ENCODE assay signal across 19 cellular contexts in genomic region chr6:144918073-144918472, GRCh38.
DNase-seq lines count a peak whose midpoint lies in the region; ATAC-seq, FAIRE-seq and TF ChIP-seq lines count a peak whose summit lies in the region.
"Had no signal": no experiment of that assay in that cellular context is flagged by ENCODE, and none has a peak within 500 bp of the region (broad histone marks: within the 10 kb centered on the region; RNA-seq: fewer than 3 reads in every experiment).

No MANE protein-coding gene starts in this region.

- H2BK20ac ChIP-seq in H1 (ENCODE audit: low read length) = peak overlapping the region; percentile 76; the same call in 1 of the 2 replicates

- POLR2A ChIA-PET in H1 (lab: Charles Lee; ENCODE audit: partially characterized antibody) = no interaction called here

- H4K8ac ChIP-seq in H1 (ENCODE audit: extremely low read depth, insufficient read depth, low read length) = no peak overlapping the region

- H3K79me1 ChIP-seq in H1 (ENCODE audit: low read depth, low read length) = no peaks in the 10 kb centered on the region

- H3K23ac ChIP-seq in H1 (ENCODE audit: insufficient read length) = no peak overlapping the region

- TF ChIP-seq EP300 in H1 (IDR thresholded peaks at IDR 0.05; ENCODE audit: borderline replicate concordance in 1 of 2, low read depth in 2 of 2, low read length in 2 of 2) = no peak

- no peaks in the 10 kb centered on the region for H3K36me3 Mint-ChIP-seq in neural progenitor cell
- H3K36me3 Mint-ChIP-seq: CD4-positive, CD25-positive, alpha-beta regulatory T cell; CD8-positive, alpha-beta T cell had no signal

- DNase-seq in Right ventricle myocardium inferior (ENCODE audit: missing footprints) (peak; percentile 32), right atrium auricular region (ENCODE audit: low spot score) (no peak), H1 (ENCODE audit: low read depth in 1 of 2, low spot score in 2 of 2) (no peak), neural progenitor cell (ENCODE audit: low spot score) (no peak), Kasumi-1 (lab: John Stamatoyannopoulos, UW) (no peak), NCI-H524 treated with DMSO at 0.1 percent for 48 hours (lab: John Stamatoyannopoulos, UW) (no peak)
- DNase-seq: Caco-2; CD4-positive, CD25-positive, alpha-beta regulatory T cell; CD8-positive, alpha-beta T cell; DMS153; DND-41; H9 had no signal

- no peak for TF ChIP-seq RAD21 in H1 (IDR thresholded peaks at IDR 0.05 in 1 of 2, conservative IDR thresholded peaks at IDR 0.05 in 1 of 2; ENCODE audit: low read depth in 2 of 2, low read length in 2 of 2)

- no peak overlapping the region for H2BK5ac ChIP-seq in H1 (ENCODE audit: low read depth, low read length)

- H3K9ac ChIP-seq in H1 (replicated peaks in 1 of 4; ENCODE audit: extremely low read depth in 1 of 4, low read depth in 3 of 4, low read length in 3 of 4) = no peak overlapping the region
- H3K9ac ChIP-seq in neural progenitor cell = no peak overlapping the region
- H3K9ac ChIP-seq: BLaER1 had no signal

- TF ChIP-seq POLR2A in H1 (IDR thresholded peaks at IDR 0.05; ENCODE audit: control extremely low read depth in 1 of 2, low read depth in 2 of 2, low read length in 2 of 2) = no peak

- no peak overlapping the region for H3K56ac ChIP-seq in H1 (replicated peaks; ENCODE audit: insufficient read length, low read depth, low read length)

- H3K4me3 ChIP-seq in right atrium auricular region (no peak overlapping the region), H1 (ENCODE audit: extremely low read depth in 1 of 4, insufficient read depth in 2 of 4, low read depth in 3 of 4, low read length in 4 of 4) (no peak overlapping the region), neural progenitor cell (no peak overlapping the region)
- H3K4me3 ChIP-seq: BLaER1 had no signal

- no peak overlapping the region for H3K18ac ChIP-seq in H1 (ENCODE audit: extremely low read depth, low read length)

- H3K9me3 Mint-ChIP-seq in neural progenitor cell = no peaks in the 10 kb centered on the region
- H3K9me3 Mint-ChIP-seq: CD4-positive, CD25-positive, alpha-beta regulatory T cell; CD8-positive, alpha-beta T cell had no signal

- H2BK12ac ChIP-seq in H1 (ENCODE audit: low read depth, low read length) = no peak overlapping the region

- no peaks in the 10 kb centered on the region for H3F3A ChIP-seq in neural progenitor cell (ENCODE audit: low read depth)

- H3K79me2 ChIP-seq in H1 (ENCODE audit: control insufficient read depth in 1 of 2, insufficient read depth in 2 of 2, low read length in 2 of 2) = no peaks in the 10 kb centered on the region
- no peaks in the 10 kb centered on the region for H3K79me2 ChIP-seq in neural progenitor cell (ENCODE audit: low read depth)

- no peak for ATAC-seq in Right ventricle myocardium inferior
- ATAC-seq: CD8-positive, alpha-beta T cell had no signal

- no peak overlapping the region for H4K5ac ChIP-seq in H1 (ENCODE audit: insufficient read length, low read depth, low read length)

- H3K4ac ChIP-seq in H1 (replicated peaks; ENCODE audit: insufficient read length, low read depth, low read length) = no peak overlapping the region

- no peak overlapping the region for H2AK5ac ChIP-seq in H1 (ENCODE audit: low read depth, low read length)

- no peaks in the 10 kb centered on the region for H3K23me2 ChIP-seq in H1 (ENCODE audit: low read depth, low read length)

- no peak for TF ChIP-seq CTCF in right atrium auricular region (IDR thresholded peaks at IDR 0.05)
- TF ChIP-seq CTCF in H1 (IDR thresholded peaks at IDR 0.05; ENCODE audit: control extremely low read depth in 1 of 3, insufficient read depth in 1 of 3, low read depth in 1 of 3, low read length in 3 of 3) = no peak
- no peak for TF ChIP-seq CTCF in neural progenitor cell (IDR thresholded peaks at IDR 0.05)

- no peak overlapping the region for H4K91ac ChIP-seq in H1 (replicated peaks; ENCODE audit: insufficient read length, low read length)

- no peaks in the 10 kb centered on the region for H3K27me3 Mint-ChIP-seq in neural progenitor cell (ENCODE audit: insufficient read depth, low read depth)

- peaks cover 13% of the 10 kb centered on the region for H3K4me1 Mint-ChIP-seq in neural progenitor cell
- H3K4me1 Mint-ChIP-seq: B cell; CD4-positive, CD25-positive, alpha-beta regulatory T cell had no signal

- FAIRE-seq in H1 (lab: Jason Lieb, UNC) = no peak
- FAIRE-seq: A204.1, G401.6, GM12892 had no signal

- H3K27me3 ChIP-seq in right atrium auricular region = no peaks in the 10 kb centered on the region
- H3K27me3 ChIP-seq in H1 (replicated peaks in 1 of 4; ENCODE audit: control insufficient read depth in 3 of 4, extremely low read depth in 1 of 4, insufficient read depth in 3 of 4, low read length in 3 of 4) = peaks cover 0 to 2% (median 0%) of the 10 kb centered on the region in 4 experiments; a peak in 1 of 7 replicates
- no peaks in the 10 kb centered on the region for H3K27me3 ChIP-seq in neural progenitor cell
- H3K27me3 ChIP-seq: BLaER1 had no signal

- no peaks in the 10 kb centered on the region for H3K9me3 ChIP-seq in right atrium auricular region
- peaks cover 6 to 8% of the 10 kb centered on the region in 2 experiments; a peak in 2 of 4 replicates for H3K9me3 ChIP-seq in H1 (ENCODE audit: insufficient read depth in 2 of 2, low read depth in 1 of 2, low read length in 1 of 2)
- no peaks in the 10 kb centered on the region for H3K9me3 ChIP-seq in neural progenitor cell (ENCODE audit: low read depth)
- H3K9me3 ChIP-seq: BLaER1, Caco-2 had no signal

- no peak overlapping the region for H2BK120ac ChIP-seq in H1 (replicated peaks; ENCODE audit: low read depth, low read length)

- no peak overlapping the region for H3K4me3 Mint-ChIP-seq in neural progenitor cell
- H3K4me3 Mint-ChIP-seq: B cell; CD4-positive, CD25-positive, alpha-beta regulatory T cell; CD8-positive, alpha-beta T cell; H9 had no signal

- no peak overlapping the region for H2AFZ ChIP-seq in H1 (ENCODE audit: low read length)
- H2AFZ ChIP-seq in neural progenitor cell (replicated peaks) = no peak overlapping the region

- peak overlapping the region; percentile 38 for H3K27ac Mint-ChIP-seq in neural progenitor cell
- H3K27ac Mint-ChIP-seq: B cell; CD4-positive, CD25-positive, alpha-beta regulatory T cell; CD8-positive, alpha-beta T cell had no signal

- CTCF ChIA-PET in H1 (lab: Charles Lee; ENCODE audit: partially characterized antibody) = interaction anchor here (0.6 to 1.7 kb wide), 10 partner anchors 10 to 1011 kb away, joined by 3 to 5 read pairs (median 3); no protein-coding TSS in a partner anchor

- no peak overlapping the region for H2BK15ac ChIP-seq in H1 (ENCODE audit: low read length)

- WGBS in H1 (ENCODE audit: extremely low coverage in 1 of 2, insufficient coverage in 1 of 2, insufficient read length in 1 of 2, insufficient replicate concordance in 2 of 2, low coverage in 1 of 2, low lambda C conversion rate in 2 of 2, missing lambda C conversion rate in 1 of 2), 2 experiments = 76% methylated on average over 4 of the region's 4 CpGs; no CpG with 5 or more reads in 1 of the 2 experiments

- intact Hi-C loops in Right ventricle myocardium inferior (cut with DNase I) = no loop called here

- no peaks in the 10 kb centered on the region for H4K20me1 ChIP-seq in H1 (replicated peaks in 1 of 2; ENCODE audit: control insufficient read depth in 1 of 2, insufficient read depth in 2 of 2, low read length in 2 of 2)
- no peaks in the 10 kb centered on the region for H4K20me1 ChIP-seq in neural progenitor cell (ENCODE audit: low read depth)
- H4K20me1 ChIP-seq: BLaER1 had no signal

- H3K36me3 ChIP-seq in right atrium auricular region (no peaks in the 10 kb centered on the region), H1 (ENCODE audit: control insufficient read depth in 2 of 4, insufficient read depth in 4 of 4, low read length in 3 of 4) (no peaks in the 10 kb centered on the region), neural progenitor cell (no peaks in the 10 kb centered on the region)
- H3K36me3 ChIP-seq: BLaER1 had no signal

- no peak overlapping the region for H3K14ac ChIP-seq in H1 (ENCODE audit: insufficient read length)

- H3K27ac ChIP-seq in right atrium auricular region (no peak overlapping the region), H1 (ENCODE audit: low read depth, low read length) (no peak overlapping the region), neural progenitor cell (no peak overlapping the region)
- H3K27ac ChIP-seq: 22Rv1, BLaER1, C4-2B had no signal

- H3K4me2 ChIP-seq in H1 (ENCODE audit: insufficient read depth in 1 of 2, low read depth in 2 of 2, low read length in 2 of 2) = no peak overlapping the region
- no peak overlapping the region for H3K4me2 ChIP-seq in neural progenitor cell
- H3K4me2 ChIP-seq: BLaER1 had no signal

- H3K4me1 ChIP-seq in right atrium auricular region (no peaks in the 10 kb centered on the region), H1 (replicated peaks in 1 of 4; ENCODE audit: control insufficient read depth in 3 of 4, insufficient read depth in 4 of 4, low read length in 3 of 4) (peaks cover 2 to 9% (median 6%) of the 10 kb centered on the region in 4 experiments; a peak in 6 of 7 replicates), neural progenitor cell (peaks cover 15% of the 10 kb centered on the region)
- H3K4me1 ChIP-seq: BLaER1, Caco-2 had no signal

TF ChIP-seq in H1, 55 proteins besides CTCF, POLR2A, EP300 and RAD21 (continues in another document):
- TF ChIP-seq YY1 (IDR thresholded peaks at IDR 0.05; ENCODE audit: low read depth, low read length) (no peak), TAF1 (IDR thresholded peaks at IDR 0.05; ENCODE audit: low read depth, low read length) (no peak), NRF1 (IDR thresholded peaks at IDR 0.05; ENCODE audit: low read depth, low read length) (no peak), USF2 (IDR thresholded peaks at IDR 0.05; ENCODE audit: low read length) (no peak), EZH2 (IDR thresholded peaks at IDR 0.05; ENCODE audit: low read depth, low read length, severe bottlenecking) (no peak), CTBP2 (IDR thresholded peaks at IDR 0.05; ENCODE audit: borderline replicate concordance, insufficient read depth, insufficient read length, low read length) (no peak), GABPA (IDR thresholded peaks at IDR 0.05; ENCODE audit: borderline replicate concordance, insufficient read depth, low read length) (no peak), TBP (IDR thresholded peaks at IDR 0.05; ENCODE audit: low read depth, low read length) (no peak)
